12 cellular contexts compared by ENCODE assay signal in the genomic region with DNA sequence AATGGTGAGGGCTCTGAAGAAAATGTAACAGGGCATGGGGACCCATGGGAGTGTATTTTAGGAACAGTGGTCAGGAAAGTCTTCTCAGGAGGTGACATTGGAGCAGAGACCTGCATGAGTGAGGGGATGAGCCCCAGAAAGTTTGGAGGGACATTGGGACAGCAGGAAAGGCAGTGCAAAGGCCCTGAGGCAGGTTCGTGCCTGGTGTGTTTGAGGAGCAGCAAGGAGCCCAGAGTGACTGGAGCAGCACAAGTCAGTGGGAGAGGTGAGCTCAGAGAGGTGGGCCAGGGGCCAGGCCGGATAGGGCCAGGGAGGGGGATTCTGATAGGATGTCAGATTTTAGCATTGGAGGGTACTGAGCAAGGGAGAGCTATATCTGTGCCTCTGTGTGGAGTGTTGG.
DNase-seq lines count a peak whose midpoint lies in the region; ATAC-seq and TF ChIP-seq lines count a peak whose summit lies in the region.
"Had no signal": no experiment of that assay in that cellular context is flagged by ENCODE, and none has a peak within 500 bp of the region (broad histone marks: within the 10 kb centered on the region; RNA-seq: fewer than 3 reads in every experiment).

No MANE protein-coding gene starts in this region.

- peak overlapping the region; percentile 29 to 61 for H3K9ac ChIP-seq in colonic mucosa (ENCODE audit: low read depth in 2 of 2, low read length in 2 of 2)

- no peak for TF ChIP-seq RAD21 in Ishikawa (IDR thresholded peaks at IDR 0.05; ENCODE audit: low read depth)

- H3K4me3 ChIP-seq in colonic mucosa (no peak overlapping the region), lower lobe of right lung (no peak overlapping the region), suprapubic skin (no peak overlapping the region)
- H3K4me3 ChIP-seq: cardiac muscle cell had no signal

- intact Hi-C loops in colonic mucosa (cut with DNase I): no loop called here
- intact Hi-C loops in lower lobe of right lung (cut with DNase I): no loop called here

- ATAC-seq in lower lobe of right lung: no peak

- no peak for TF ChIP-seq EP300 in Ishikawa (IDR thresholded peaks at IDR 0.05; ENCODE audit: borderline replicate concordance)
- TF ChIP-seq EP300 in suprapubic skin (IDR thresholded peaks at IDR 0.05): no peak

- H3K4me1 ChIP-seq in colonic mucosa (no peaks in the 10 kb centered on the region), lower lobe of right lung (peaks cover 28% of the 10 kb centered on the region), suprapubic skin (peaks cover 25% of the 10 kb centered on the region)

- H3K27me3 ChIP-seq in colonic mucosa: no peaks in the 10 kb centered on the region
- H3K27me3 ChIP-seq in lower lobe of right lung (ENCODE audit: low read depth): no peaks in the 10 kb centered on the region
- no peaks in the 10 kb centered on the region for H3K27me3 ChIP-seq in suprapubic skin
- H3K27me3 ChIP-seq: cardiac muscle cell had no signal

- TF ChIP-seq POLR2A in suprapubic skin (IDR thresholded peaks at IDR 0.05): no peak

- H3K27ac ChIP-seq in colonic mucosa (peak overlapping the region; percentile 71), lower lobe of right lung (peak overlapping the region; percentile 77), suprapubic skin (peak overlapping the region; percentile 71)
- H3K27ac ChIP-seq: cardiac muscle cell had no signal

- 71% methylated on average over 2 of the region's 2 CpGs for WGBS in suprapubic skin

- H3K36me3 ChIP-seq in colonic mucosa (no peaks in the 10 kb centered on the region), lower lobe of right lung (no peaks in the 10 kb centered on the region), suprapubic skin (no peaks in the 10 kb centered on the region)
- H3K36me3 ChIP-seq: cardiac muscle cell had no signal

- DNase-seq in colonic mucosa (no peak), lower lobe of right lung (no peak), suprapubic skin (ENCODE audit: low spot score in 2 of 2) (no peak), NCI-H524 treated with DMSO at 0.1 percent for 48 hours (lab: John Stamatoyannopoulos, UW) (no peak), NCI-H2227 (lab: John Stamatoyannopoulos, UW; ENCODE audit: unreplicated experiment) (no peak), hippocampal formation (lab: John Stamatoyannopoulos, UW) (no peak), HuH-7.5 (ENCODE audit: low spot score) (no peak)
- DNase-seq: activated naive CD4-positive, alpha-beta T cell; GF-D8; IMR-90 had no signal

- TF ChIP-seq CTCF in colonic mucosa (IDR thresholded peaks at IDR 0.05): no peak
- TF ChIP-seq CTCF in lower lobe of right lung (IDR thresholded peaks at IDR 0.05): no peak
- TF ChIP-seq CTCF in suprapubic skin (IDR thresholded peaks at IDR 0.05): no peak

- H3K9me3 ChIP-seq in colonic mucosa (no peaks in the 10 kb centered on the region), lower lobe of right lung (no peaks in the 10 kb centered on the region), suprapubic skin (no peaks in the 10 kb centered on the region)

TF ChIP-seq in Ishikawa, 13 proteins besides CTCF, POLR2A, EP300 and RAD21:
- no peak for TF ChIP-seq NFIC (IDR thresholded peaks at IDR 0.05)
- TF ChIP-seq, protein P1, sequence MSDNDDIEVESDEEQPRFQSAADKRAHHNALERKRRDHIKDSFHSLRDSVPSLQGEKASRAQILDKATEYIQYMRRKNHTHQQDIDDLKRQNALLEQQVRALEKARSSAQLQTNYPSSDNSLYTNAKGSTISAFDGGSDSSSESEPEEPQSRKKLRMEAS (IDR thresholded peaks at IDR 0.05): 0 out of 2 replicates have a peak, but pooled peaks have one; percentile 4
